Comparison of ENCODE assay signal across 18 cellular contexts in the genomic region with DNA sequence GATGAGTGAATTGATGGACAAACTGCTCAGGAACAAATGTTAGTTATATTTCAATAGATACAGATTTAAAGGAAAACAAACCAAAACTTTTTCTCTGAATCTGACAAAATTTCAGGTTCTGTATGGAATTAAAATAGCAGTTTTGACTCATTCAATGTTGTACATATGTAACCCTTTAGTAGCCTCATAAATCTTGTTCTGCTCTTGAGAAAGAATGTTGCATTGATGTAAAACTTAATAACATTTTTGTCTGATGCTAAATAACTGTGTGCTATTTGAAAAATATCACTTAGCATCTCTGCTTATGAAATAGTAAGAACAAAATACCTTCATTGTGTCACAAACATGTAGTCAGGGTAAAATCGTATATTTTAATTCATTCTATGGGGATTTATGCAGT.
DNase-seq lines count a peak whose midpoint lies in the region; ATAC-seq and TF ChIP-seq lines count a peak whose summit lies in the region.
"Had no signal": no experiment of that assay in that cellular context is flagged by ENCODE, and none has a peak within 500 bp of the region (broad histone marks: within the 10 kb centered on the region; RNA-seq: fewer than 3 reads in every experiment).

No MANE protein-coding gene starts in this region.

- H3K27ac ChIP-seq in left ventricle myocardium inferior (replicated peaks), result peak overlapping the region; percentile 51
- no peak overlapping the region for H3K27ac ChIP-seq in heart left ventricle
- H3K27ac ChIP-seq: 22Rv1 had no signal

- H3K4me1 ChIP-seq in left ventricle myocardium inferior (no peaks in the 10 kb centered on the region), heart left ventricle (no peaks in the 10 kb centered on the region), adipocyte (ENCODE audit: control insufficient read depth, insufficient read depth, low read length) (peaks cover 21% of the 10 kb centered on the region)
- H3K4me1 ChIP-seq: BE2C had no signal

- intact Hi-C loops in left ventricle myocardium inferior (cut with micrococcal nuclease), result no loop called here
- intact Hi-C loops in heart left ventricle (cut with DNase I), result no loop called here

- no peaks in the 10 kb centered on the region for H3K27me3 ChIP-seq in left ventricle myocardium inferior (ENCODE audit: low read depth)
- no peaks in the 10 kb centered on the region for H3K27me3 ChIP-seq in heart left ventricle
- no peaks in the 10 kb centered on the region for H3K27me3 ChIP-seq in adipocyte (replicated peaks; ENCODE audit: control insufficient read depth, insufficient read depth, low read length)
- H3K27me3 ChIP-seq: BE2C had no signal

- 73 to 91% (median 88%) methylated on average over 1 of the region's 1 CpG for WGBS in heart left ventricle, 4 donors

- TF ChIP-seq CTCF in left ventricle myocardium inferior (IDR thresholded peaks at IDR 0.05; ENCODE audit: borderline replicate concordance) (no peak), heart left ventricle (IDR thresholded peaks at IDR 0.05) (no peak)

- no peak overlapping the region for H3K4me3 ChIP-seq in left ventricle myocardium inferior
- H3K4me3 ChIP-seq in heart left ventricle, result no peak overlapping the region
- H3K4me3 ChIP-seq in adipocyte (ENCODE audit: low read length), result no peak overlapping the region
- H3K4me3 ChIP-seq: GM23338 had no signal

- H3K36me3 ChIP-seq in left ventricle myocardium inferior, result no peaks in the 10 kb centered on the region
- H3K36me3 ChIP-seq in heart left ventricle, result no peaks in the 10 kb centered on the region
- no peaks in the 10 kb centered on the region for H3K36me3 ChIP-seq in adipocyte (ENCODE audit: control insufficient read depth, insufficient read depth, low read length, severe bottlenecking)
- H3K36me3 ChIP-seq: BE2C had no signal

- no peaks in the 10 kb centered on the region for H3K9me3 ChIP-seq in left ventricle myocardium inferior (replicated peaks)
- no peaks in the 10 kb centered on the region for H3K9me3 ChIP-seq in heart left ventricle
- H3K9me3 ChIP-seq in adipocyte (ENCODE audit: control insufficient read depth, low read length), result no peaks in the 10 kb centered on the region
- H3K9me3 ChIP-seq: BE2C had no signal

- DNase-seq in left ventricle myocardium inferior (no peak), heart left ventricle (no peak), adipocyte (ENCODE audit: low read depth) (no peak), fibroblast of peridontal ligament (ENCODE audit: extremely low read depth) (peak; percentile 9), NCI-H2196 treated with DMSO at 0.1 percent for 48 hours (lab: John Stamatoyannopoulos, UW; ENCODE audit: unreplicated experiment) (no peak), NCI-H748 treated with DMSO at 0.1 percent for 48 hours (lab: John Stamatoyannopoulos, UW) (no peak)
- DNase-seq: BE2C; C1 segment of cervical spinal cord; CD4-positive, CD25-positive, alpha-beta regulatory T cell; CD8-positive, alpha-beta memory T cell; COR-L47; DMS 273 treated with DMSO at 0.1 percent for 48 hours had no signal

- ATAC-seq in heart left ventricle (no peak), esophagus mucosa (no peak), HG02588 (IDR thresholded peaks at IDR 0.05; ENCODE audit: unreplicated experiment) (no peak)
- ATAC-seq: GM23338, HCT116, HepG2 had no signal

- peak overlapping the region; percentile 59 for H3K9ac ChIP-seq in adipocyte (ENCODE audit: low read length)

- no peak for TF ChIP-seq POLR2A in heart left ventricle (IDR thresholded peaks at IDR 0.05)
